ENCODE assay signal across 19 cellular contexts in genomic region chr15:63254991-63255390, GRCh38.
"Had no signal": no experiment of that assay in that cellular context is flagged by ENCODE, and none has a peak within 500 bp of the region (broad histone marks: within the 10 kb centered on the region; RNA-seq: fewer than 3 reads in every experiment).

No MANE protein-coding gene starts in this region.

- FAIRE-seq: keratinocyte had no signal

- H3K36me3 ChIP-seq: brain microvascular endothelial cell had no signal

- H3K4me1 ChIP-seq: psoas muscle had no signal

- H3K27me3 Mint-ChIP-seq: activated CD4-positive, alpha-beta memory T cell treated with anti-CD3 and anti-CD28 coated beads for 36 hours had no signal

- H3K4me3 Mint-ChIP-seq: activated CD4-positive, alpha-beta memory T cell treated with anti-CD3 and anti-CD28 coated beads for 36 hours had no signal

- DNase-seq: activated CD4-positive, alpha-beta memory T cell treated with anti-CD3 and anti-CD28 coated beads for 36 hours; activated CD4-positive, alpha-beta T cell treated with anti-CD3 and anti-CD28 coated beads for 4 hours; activated naive CD4-positive, alpha-beta T cell treated with Interleukin-2 at 50 U/mL for 16 hours; activated T-cell treated with anti-CD3 and anti-CD28 coated beads for 4 hours; anterior cingulate cortex; brain microvascular endothelial cell; central memory CD4-positive, alpha-beta T cell; erythroblast; foreskin melanocyte; hypothalamus; psoas muscle; right cardiac atrium; stomach; trophoblast cell had no signal

- H3K27ac ChIP-seq: coronary artery, psoas muscle, stomach, VCaP had no signal

- H3K4me3 ChIP-seq: coronary artery, lung, psoas muscle, stomach had no signal

- H3K27me3 ChIP-seq: brain microvascular endothelial cell, stomach had no signal

- H3K9me3 ChIP-seq: psoas muscle, stomach had no signal

- ATAC-seq: psoas muscle, right cardiac atrium had no signal

- H3K9me3 Mint-ChIP-seq: activated CD4-positive, alpha-beta memory T cell treated with anti-CD3 and anti-CD28 coated beads for 36 hours; activated T-helper 2 cell treated with anti-CD3 and anti-CD28 coated beads, Interferon-gamma antibody, Interleukin-2, Interleukin-4, amounts not matched to agents 10 μg/mL and 5 μg/mL and 100 μg/mL, durations not matched to agents 14 hours and 24 hours and 36 hours had no signal
